ENCODE assay signal across 19 cellular contexts in the genomic region with DNA sequence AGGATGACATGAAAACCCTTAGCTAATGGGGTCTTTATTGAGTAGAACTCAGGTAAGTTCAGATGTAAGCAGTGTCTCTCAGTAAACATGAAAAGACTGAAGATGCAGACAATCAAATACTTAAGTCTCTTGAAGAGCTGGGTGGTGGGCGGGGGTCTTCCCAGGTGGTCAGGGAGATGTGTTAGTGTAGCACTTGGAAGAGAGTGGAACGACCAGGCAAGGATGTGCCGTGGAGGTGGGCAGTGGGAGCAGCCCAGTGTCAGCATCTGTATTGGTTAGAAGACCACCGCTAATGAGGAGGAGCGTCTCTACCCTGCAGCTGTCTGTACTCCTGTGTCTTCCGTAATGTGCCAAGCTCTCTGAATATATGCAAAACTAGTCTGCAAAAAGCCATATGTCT. TPM values are rescaled to one million over a fixed set of nuclear protein-coding genes. Genes with fewer than 3 reads are reported as not detected.
"Had no signal": no experiment of that assay in that cellular context is flagged by ENCODE, and none has a peak within 500 bp of the region (broad histone marks: within the 10 kb centered on the region; RNA-seq: fewer than 3 reads in every experiment).

No MANE protein-coding gene starts in this region.

- H3K9me3 ChIP-seq: ascending aorta, colonic mucosa, heart right ventricle, left lung, SJSA1 had no signal

- H3K4me3 Mint-ChIP-seq: activated CD4-positive, alpha-beta memory T cell treated with anti-CD3 and anti-CD28 coated beads, Interleukin-2, amount 10 ng/mL, durations not matched to agents 7 days and 5 days; activated T-helper 1 cell treated with anti-CD3 and anti-CD28 coated beads, Interleukin-12 subunit alpha, Interleukin-12 subunit beta, Interleukin-2, Interleukin-4 antibody, amounts not matched to agents 30 ng/mL and 10 ng/mL and 1 ng/mL, durations not matched to agents 14 hours and 24 hours and 36 hours; T-helper 2 cell treated with Interferon-gamma antibody and Interleukin-4, amounts not matched to agents 5 μg/mL and 100 μg/mL, for 36 hours had no signal

- H3K4me1 Mint-ChIP-seq: activated CD4-positive, alpha-beta memory T cell treated with anti-CD3 and anti-CD28 coated beads, Interleukin-2, amount 10 ng/mL, durations not matched to agents 7 days and 5 days had no signal

- H3K36me3 ChIP-seq: cardiac muscle cell, colonic mucosa, left lung had no signal

- ATAC-seq: heart right ventricle, left lung had no signal

- DNase-seq: activated CD4-positive, alpha-beta memory T cell treated with anti-CD3 and anti-CD28 coated beads, Interleukin-2, amount 10 ng/mL, durations not matched to agents 7 days and 5 days; activated CD8-positive, alpha-beta memory T cell treated with anti-CD3 and anti-CD28 coated beads, Interleukin-2, amount 50 U/mL, for 48 hours; activated naive CD4-positive, alpha-beta T cell; colonic mucosa; effector CD8-positive, alpha-beta T cell; foreskin keratinocyte; heart right ventricle; islet precursor cell; left lung; mesendoderm; SW 1271; trophoblast cell had no signal

- H3K9me3 Mint-ChIP-seq: activated CD4-positive, alpha-beta memory T cell treated with anti-CD3 and anti-CD28 coated beads, Interleukin-2, amount 10 ng/mL, durations not matched to agents 7 days and 5 days; activated T-helper 1 cell treated with anti-CD3 and anti-CD28 coated beads, Interleukin-12 subunit alpha, Interleukin-12 subunit beta, Interleukin-2, Interleukin-4 antibody, amounts not matched to agents 30 ng/mL and 10 ng/mL and 1 ng/mL, durations not matched to agents 14 hours and 24 hours and 36 hours; neural crest cell; T-helper 2 cell treated with Interferon-gamma antibody and Interleukin-4, amounts not matched to agents 5 μg/mL and 100 μg/mL, for 36 hours had no signal

- H2AFZ ChIP-seq: parathyroid adenoma had no signal

- H3K27ac Mint-ChIP-seq: activated CD4-positive, alpha-beta memory T cell treated with anti-CD3 and anti-CD28 coated beads, Interleukin-2, amount 10 ng/mL, durations not matched to agents 7 days and 5 days; activated T-helper 1 cell treated with anti-CD3 and anti-CD28 coated beads, Interleukin-12 subunit alpha, Interleukin-12 subunit beta, Interleukin-2, Interleukin-4 antibody, amounts not matched to agents 30 ng/mL and 10 ng/mL and 1 ng/mL, durations not matched to agents 14 hours and 24 hours and 36 hours; T-helper 2 cell treated with Interferon-gamma antibody and Interleukin-4, amounts not matched to agents 5 μg/mL and 100 μg/mL, for 36 hours had no signal

- H3K79me2 ChIP-seq: parathyroid adenoma had no signal

- H3K4me1 ChIP-seq: colonic mucosa, foreskin keratinocyte, parathyroid adenoma had no signal

- H3K27me3 ChIP-seq: ascending aorta, cardiac muscle cell, foreskin keratinocyte, SJSA1 had no signal

- H3K4me3 ChIP-seq: cardiac muscle cell, colonic mucosa, left lung, SJSA1 had no signal

- H3K9ac ChIP-seq: parathyroid adenoma had no signal

- H3K27ac ChIP-seq: cardiac muscle cell, colonic mucosa, foreskin keratinocyte, left lung, parathyroid adenoma, SJSA1 had no signal

RNA-seq across cellular contexts. Expression of gene S1PR3, which starts 4.4 kb away (rescaled TPM):
- total RNA-seq: activated CD4-positive, alpha-beta memory T cell treated with anti-CD3 and anti-CD28 coated beads, Interleukin-2, amount 10 ng/mL, durations not matched to agents 7 days and 5 days had no signal
